Comparison of ENCODE assay signal across 24 cellular contexts in the genomic region with DNA sequence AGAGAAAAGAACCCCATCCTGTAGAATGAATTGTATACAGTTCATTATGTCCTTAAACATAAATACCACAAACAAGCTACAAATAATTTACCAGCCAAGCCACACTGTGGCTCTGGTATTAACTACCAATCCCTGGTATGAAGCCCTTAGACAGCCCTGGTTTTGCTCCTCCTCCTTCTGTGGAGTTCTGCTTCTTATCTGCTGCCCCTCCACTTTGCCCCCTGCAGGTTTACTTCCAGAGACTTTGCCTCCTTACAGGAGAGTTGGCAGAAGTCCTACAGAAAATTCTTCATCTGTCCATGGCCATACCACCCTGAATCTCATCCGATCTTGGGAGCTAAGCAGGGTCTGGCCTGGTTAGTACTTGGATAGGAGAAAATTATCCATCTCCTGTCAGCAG.
DNase-seq lines count a peak whose midpoint lies in the region; ATAC-seq and TF ChIP-seq lines count a peak whose summit lies in the region.
"Had no signal": no experiment of that assay in that cellular context is flagged by ENCODE, and none has a peak within 500 bp of the region (broad histone marks: within the 10 kb centered on the region; RNA-seq: fewer than 3 reads in every experiment).

No MANE protein-coding gene starts in this region.

- H3K27ac ChIP-seq in HEK293 (ENCODE audit: extremely low read depth, low read depth, low read length) (no peak overlapping the region), WERI-Rb-1 (no peak overlapping the region)
- H3K27ac ChIP-seq: coronary artery, right lobe of liver, upper lobe of left lung had no signal

- H3K4me3 ChIP-seq in HEK293 (ENCODE audit: low read depth, low read length) (no peak overlapping the region), WERI-Rb-1 (ENCODE audit: low read depth, low read length) (no peak overlapping the region)
- H3K4me3 ChIP-seq: coronary artery, K562, right lobe of liver, upper lobe of left lung had no signal

- no peaks in the 10 kb centered on the region for H3K4me1 Mint-ChIP-seq in effector memory CD8-positive, alpha-beta T cell (ENCODE audit: low read depth in 2 of 2)
- H3K4me1 Mint-ChIP-seq: activated B cell treated with CpG ODN at 0.5 μM for 24 hours had no signal

- no peak for ATAC-seq in effector memory CD8-positive, alpha-beta T cell (replicated peaks)
- no peak for ATAC-seq in stimulated activated naive CD8-positive, alpha-beta T cell treated with anti-CD3 and anti-CD28 coated beads, Interleukin-15, Interleukin-2, amounts not matched to agents 100 U/mL and 50 U/mL, for 24 hours
- no peak for ATAC-seq in HG03135 (IDR thresholded peaks at IDR 0.05; ENCODE audit: unreplicated experiment)
- ATAC-seq: activated T-cell treated with anti-CD3 and anti-CD28 coated beads, Interleukin-2, amount 50 U/mL, for 72 hours; K562; right lobe of liver; Right ventricle myocardium inferior had no signal

- no peaks in the 10 kb centered on the region for H3K4me1 ChIP-seq in HEK293 (ENCODE audit: control insufficient read depth, insufficient read depth, low read length)
- H3K4me1 ChIP-seq: right lobe of liver, upper lobe of left lung had no signal

- CTCF ChIA-PET in HEK293 (lab: Yijun Ruan, JAX) = interaction anchor here (0.7 to 0.8 kb wide), 2 partner anchors 470 to 1212 kb away, joined by 3 to 4 read pairs; no protein-coding TSS in a partner anchor

- no peak overlapping the region for H3K4me3 Mint-ChIP-seq in effector memory CD8-positive, alpha-beta T cell
- H3K4me3 Mint-ChIP-seq: activated B cell treated with CpG ODN at 0.5 μM for 24 hours; activated naive CD8-positive, alpha-beta T cell; activated T-cell treated with anti-CD3 and anti-CD28 coated beads, Interleukin-2, amount 50 U/mL, for 72 hours; brain; HFFc6; stimulated activated naive CD8-positive, alpha-beta T cell treated with anti-CD3 and anti-CD28 coated beads, Interleukin-15, Interleukin-2, amounts not matched to agents 100 ng/mL and 50 ng/mL, for 24 hours; T-helper 1 cell treated with Interleukin-12 subunit alpha and Interleukin-12 subunit beta and Interleukin-4 antibody, amounts not matched to agents 30 μg/mL and 1 μg/mL, for 36 hours had no signal

- no peaks in the 10 kb centered on the region for H3K36me3 Mint-ChIP-seq in effector memory CD8-positive, alpha-beta T cell (ENCODE audit: insufficient read depth)
- H3K36me3 Mint-ChIP-seq: activated naive CD8-positive, alpha-beta T cell; brain had no signal

- H3K9me3 Mint-ChIP-seq in effector memory CD8-positive, alpha-beta T cell = peaks cover 0 to 2% of the 10 kb centered on the region in 2 donors
- H3K9me3 Mint-ChIP-seq: activated B cell treated with CpG ODN at 0.5 μM for 24 hours; activated T-cell treated with anti-CD3 and anti-CD28 coated beads, Interleukin-2, amount 50 U/mL, for 72 hours; brain; stimulated activated naive CD8-positive, alpha-beta T cell treated with anti-CD3 and anti-CD28 coated beads, Interleukin-15, Interleukin-2, amounts not matched to agents 100 ng/mL and 50 ng/mL, for 24 hours; T-helper 1 cell treated with Interleukin-12 subunit alpha and Interleukin-12 subunit beta and Interleukin-4 antibody, amounts not matched to agents 30 μg/mL and 1 μg/mL, for 36 hours had no signal

- no peak for TF ChIP-seq CTCF in HEK293 (tag by site-specific recombination; IDR thresholded peaks at IDR 0.05)
- no peak for TF ChIP-seq CTCF in WERI-Rb-1 (IDR thresholded peaks at IDR 0.05; ENCODE audit: low read depth, low read length)

- DNase-seq in Daoy (ENCODE audit: low read depth) = peak; percentile 33
- DNase-seq in WERI-Rb-1 = peak; percentile 25
- DNase-seq in myocyte (ENCODE audit: low read depth) = peak; percentile 57
- no peak for DNase-seq in effector memory CD8-positive, alpha-beta T cell
- no peak for DNase-seq in stimulated activated naive CD8-positive, alpha-beta T cell treated with anti-CD3 and anti-CD28 coated beads, Interleukin-15, Interleukin-2, amounts not matched to agents 100 U/mL and 50 U/mL, for 24 hours
- no peak for DNase-seq in NCI-H2171 (lab: John Stamatoyannopoulos, UW)
- DNase-seq: activated B cell treated with CpG ODN at 0.5 μM for 24 hours; activated CD8-positive, alpha-beta memory T cell treated with anti-CD3 and anti-CD28 coated beads for 24 hours; activated T-cell treated with anti-CD3 and anti-CD28 coated beads, Interleukin-2, amount 50 U/mL, for 72 hours; HFFc6; NCI-H345; NK-92 treated with Interleukin-12 subunit alpha and Interleukin-12 subunit beta, amount 100 ng/mL, for 24 hours; occipital lobe; right lobe of liver; upper lobe of left lung had no signal

- H3K36me3 ChIP-seq in HEK293 (ENCODE audit: control insufficient read depth in 2 of 2, insufficient read depth in 1 of 2, low read length in 2 of 2) (no peaks in the 10 kb centered on the region), WERI-Rb-1 (no peaks in the 10 kb centered on the region; the same call in 1 of the 2 replicates)
- H3K36me3 ChIP-seq: right lobe of liver, upper lobe of left lung had no signal

- H3K9me3 ChIP-seq in HEK293 (ENCODE audit: control insufficient read depth, insufficient read depth, low read depth, low read length) (no peaks in the 10 kb centered on the region), WERI-Rb-1 (ENCODE audit: severe bottlenecking) (no peaks in the 10 kb centered on the region)
- H3K9me3 ChIP-seq: right lobe of liver, upper lobe of left lung had no signal

- no peak overlapping the region for H3K27ac Mint-ChIP-seq in effector memory CD8-positive, alpha-beta T cell
- H3K27ac Mint-ChIP-seq: activated B cell treated with CpG ODN at 0.5 μM for 24 hours; activated naive CD8-positive, alpha-beta T cell; activated T-cell treated with anti-CD3 and anti-CD28 coated beads, Interleukin-2, amount 50 U/mL, for 72 hours; brain; HFFc6; stimulated activated naive CD8-positive, alpha-beta T cell treated with anti-CD3 and anti-CD28 coated beads, Interleukin-15, Interleukin-2, amounts not matched to agents 100 ng/mL and 50 ng/mL, for 24 hours; T-helper 1 cell treated with Interleukin-12 subunit alpha and Interleukin-12 subunit beta and Interleukin-4 antibody, amounts not matched to agents 30 μg/mL and 1 μg/mL, for 36 hours had no signal

- H3K27me3 Mint-ChIP-seq in effector memory CD8-positive, alpha-beta T cell = no peaks in the 10 kb centered on the region
- H3K27me3 Mint-ChIP-seq: stimulated activated naive CD8-positive, alpha-beta T cell treated with anti-CD3 and anti-CD28 coated beads, Interleukin-15, Interleukin-2, amounts not matched to agents 100 ng/mL and 50 ng/mL, for 24 hours had no signal

- POLR2A ChIA-PET in HEK293 (lab: Yijun Ruan, JAX) = no interaction called here

- no peaks in the 10 kb centered on the region for H3K27me3 ChIP-seq in WERI-Rb-1 (ENCODE audit: insufficient read depth, low read depth, severe bottlenecking)
- H3K27me3 ChIP-seq: right lobe of liver, upper lobe of left lung had no signal

TF ChIP-seq in HEK293, 187 proteins besides CTCF, POLR2A, EP300 and RAD21 (continues in another document):
- no peak for TF ChIP-seq ZFP41 (tag by site-specific recombination; IDR thresholded peaks at IDR 0.05; ENCODE audit: borderline replicate concordance)
- TF ChIP-seq ZNF48 (tag by site-specific recombination; IDR thresholded peaks at IDR 0.05) = no peak
- TF ChIP-seq, protein P1, sequence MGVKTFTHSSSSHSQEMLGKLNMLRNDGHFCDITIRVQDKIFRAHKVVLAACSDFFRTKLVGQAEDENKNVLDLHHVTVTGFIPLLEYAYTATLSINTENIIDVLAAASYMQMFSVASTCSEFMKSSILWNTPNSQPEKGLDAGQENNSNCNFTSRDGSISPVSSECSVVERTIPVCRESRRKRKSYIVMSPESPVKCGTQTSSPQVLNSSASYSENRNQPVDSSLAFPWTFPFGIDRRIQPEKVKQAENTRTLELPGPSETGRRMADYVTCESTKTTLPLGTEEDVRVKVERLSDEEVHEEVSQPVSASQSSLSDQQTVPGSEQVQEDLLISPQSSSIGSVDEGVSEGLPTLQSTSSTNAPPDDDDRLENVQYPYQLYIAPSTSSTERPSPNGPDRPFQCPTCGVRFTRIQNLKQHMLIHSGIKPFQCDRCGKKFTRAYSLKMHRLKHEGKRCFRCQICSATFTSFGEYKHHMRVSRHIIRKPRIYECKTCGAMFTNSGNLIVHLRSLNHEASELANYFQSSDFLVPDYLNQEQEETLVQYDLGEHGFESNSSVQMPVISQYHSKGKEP (tag by site-specific recombination; IDR thresholded peaks at IDR 0.05) = no peak
- TF ChIP-seq, protein P2, sequence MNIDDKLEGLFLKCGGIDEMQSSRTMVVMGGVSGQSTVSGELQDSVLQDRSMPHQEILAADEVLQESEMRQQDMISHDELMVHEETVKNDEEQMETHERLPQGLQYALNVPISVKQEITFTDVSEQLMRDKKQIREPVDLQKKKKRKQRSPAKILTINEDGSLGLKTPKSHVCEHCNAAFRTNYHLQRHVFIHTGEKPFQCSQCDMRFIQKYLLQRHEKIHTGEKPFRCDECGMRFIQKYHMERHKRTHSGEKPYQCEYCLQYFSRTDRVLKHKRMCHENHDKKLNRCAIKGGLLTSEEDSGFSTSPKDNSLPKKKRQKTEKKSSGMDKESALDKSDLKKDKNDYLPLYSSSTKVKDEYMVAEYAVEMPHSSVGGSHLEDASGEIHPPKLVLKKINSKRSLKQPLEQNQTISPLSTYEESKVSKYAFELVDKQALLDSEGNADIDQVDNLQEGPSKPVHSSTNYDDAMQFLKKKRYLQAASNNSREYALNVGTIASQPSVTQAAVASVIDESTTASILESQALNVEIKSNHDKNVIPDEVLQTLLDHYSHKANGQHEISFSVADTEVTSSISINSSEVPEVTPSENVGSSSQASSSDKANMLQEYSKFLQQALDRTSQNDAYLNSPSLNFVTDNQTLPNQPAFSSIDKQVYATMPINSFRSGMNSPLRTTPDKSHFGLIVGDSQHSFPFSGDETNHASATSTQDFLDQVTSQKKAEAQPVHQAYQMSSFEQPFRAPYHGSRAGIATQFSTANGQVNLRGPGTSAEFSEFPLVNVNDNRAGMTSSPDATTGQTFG (tag by site-specific recombination; IDR thresholded peaks at IDR 0.05; ENCODE audit: borderline replicate concordance) = no peak
- 0 out of 2 replicates have a peak, but pooled peaks have one; percentile 16 for TF ChIP-seq MYNN (tag by site-specific recombination; IDR thresholded peaks at IDR 0.05; ENCODE audit: borderline replicate concordance)
- TF ChIP-seq ZNF548 (tag by site-specific recombination; IDR thresholded peaks at IDR 0.05) = no peak
- 0 out of 2 replicates have a peak, but pooled peaks have one; percentile 23 for TF ChIP-seq ZBTB17 (tag by site-specific recombination; IDR thresholded peaks at IDR 0.05)
- TF ChIP-seq ZNF76 (tag by site-specific recombination; IDR thresholded peaks at IDR 0.05; ENCODE audit: borderline replicate concordance, low read depth) = no peak
- no peak for TF ChIP-seq ZNF311 (tag by site-specific recombination; IDR thresholded peaks at IDR 0.05; ENCODE audit: borderline replicate concordance)
- peak; percentile 52; the same call in 1 of the 2 replicates for TF ChIP-seq GLIS1 (tag by site-specific recombination; IDR thresholded peaks at IDR 0.05)
- no peak for TF ChIP-seq ZNF266 (tag by site-specific recombination; IDR thresholded peaks at IDR 0.05; ENCODE audit: low read depth)
- no peak for TF ChIP-seq ZNF324 (tag by site-specific recombination; IDR thresholded peaks at IDR 0.05)
- no peak for TF ChIP-seq ZSCAN16 (tag by site-specific recombination; IDR thresholded peaks at IDR 0.05)
- no peak for TF ChIP-seq ZNF600 (tag by site-specific recombination; IDR thresholded peaks at IDR 0.05)

Comparison
In these comparisons a context has a peak if more than half of its experiments do, and no peak if none do; other contexts are left out.
1. DNase-seq: peak in Daoy (single experiment), WERI-Rb-1 (single experiment) and myocyte (single experiment); none in effector memory CD8-positive, alpha-beta T cell (0 of 3), stimulated activated naive CD8-positive, alpha-beta T cell treated with anti-CD3 and anti-CD28 coated beads, Interleukin-15, Interleukin-2, amounts not matched to agents 100 U/mL and 50 U/mL, for 24 hours (single experiment) and NCI-H2171 (single experiment).